In the genomic region with DNA sequence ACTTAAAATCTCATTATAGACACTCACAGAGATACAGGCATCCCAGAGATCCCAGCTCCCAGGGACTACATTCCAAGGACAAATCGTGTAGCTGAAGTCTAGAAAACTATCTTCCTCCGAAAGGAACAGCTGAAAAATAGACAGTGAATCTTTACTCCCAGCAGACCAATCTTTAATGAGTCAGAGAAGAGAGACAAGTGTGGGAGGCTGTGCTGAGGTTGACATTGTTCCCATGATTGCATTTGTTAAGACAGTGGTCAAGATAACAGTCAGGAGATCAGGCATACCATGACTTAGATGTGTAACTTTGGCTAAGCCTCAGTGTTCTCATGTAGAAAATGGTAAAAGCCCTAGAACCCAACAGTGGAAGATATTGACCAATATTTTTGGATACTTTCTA, we compare ENCODE assay signal across 25 cellular contexts.
DNase-seq lines count a peak whose midpoint lies in the region; ATAC-seq, FAIRE-seq and TF ChIP-seq lines count a peak whose summit lies in the region.
"Had no signal": no experiment of that assay in that cellular context is flagged by ENCODE, and none has a peak within 500 bp of the region (broad histone marks: within the 10 kb centered on the region; RNA-seq: fewer than 3 reads in every experiment).

No MANE protein-coding gene starts in this region.

- no peak overlapping the region for H3K4me3 ChIP-seq in astrocyte (ENCODE audit: insufficient read depth, low read depth, low read length)
- H3K4me3 ChIP-seq: colonic mucosa, mucosa of descending colon, tibial artery had no signal

- no peak overlapping the region for H2AFZ ChIP-seq in astrocyte (ENCODE audit: low read depth, low read length)

- H3K27me3 ChIP-seq in astrocyte (ENCODE audit: insufficient read depth, low read length), result no peaks in the 10 kb centered on the region
- H3K27me3 ChIP-seq: colonic mucosa, foreskin keratinocyte, neutrophil, tibial artery had no signal

- ATAC-seq in activated T-cell treated with anti-CD3 and anti-CD28 coated beads, Interleukin-2, amount 50 U/mL, for 4 hours, result no peak
- ATAC-seq in activated naive CD8-positive, alpha-beta T cell treated with anti-CD3 and anti-CD28 coated beads, Interleukin-2, amount 50 U/mL, for 24 hours, result no peak
- ATAC-seq: foreskin keratinocyte; left lobe of liver; mucosa of descending colon; right cardiac atrium; stimulated activated naive B cell treated with anti-CD40 and anti-IgM and Interleukin-4, amounts not matched to agents 10 μg/mL and 1 μg/mL and 100 μg/mL, for 72 hours; WTC11 had no signal

- H3K4me1 Mint-ChIP-seq in HFFc6 (ENCODE audit: low read depth), result peaks cover 39% of the 10 kb centered on the region
- H3K4me1 Mint-ChIP-seq in astrocyte (ENCODE audit: low read depth, unreplicated experiment), result peaks cover 81% of the 10 kb centered on the region
- H3K4me1 Mint-ChIP-seq in osteocyte (ENCODE audit: unreplicated experiment), result peaks cover 95% of the 10 kb centered on the region
- H3K4me1 Mint-ChIP-seq in immature natural killer cell, result no peaks in the 10 kb centered on the region
- H3K4me1 Mint-ChIP-seq in activated T-cell treated with anti-CD3 and anti-CD28 coated beads, Interleukin-2, amount 50 U/mL, for 4 hours (ENCODE audit: low read depth), result no peaks in the 10 kb centered on the region
- no peaks in the 10 kb centered on the region for H3K4me1 Mint-ChIP-seq in activated naive CD8-positive, alpha-beta T cell treated with anti-CD3 and anti-CD28 coated beads, Interleukin-2, amount 50 U/mL, for 24 hours
- H3K4me1 Mint-ChIP-seq: activated CD4-positive, alpha-beta memory T cell treated with anti-CD3 and anti-CD28 coated beads, Interleukin-2, amount 10 ng/mL, durations not matched to agents 7 days and 5 days; stimulated activated naive B cell treated with anti-CD40 and anti-IgM and Interleukin-4, amounts not matched to agents 10 μg/mL and 1 μg/mL and 100 μg/mL, for 72 hours had no signal

- H3K4me3 Mint-ChIP-seq in HFFc6 (no peak overlapping the region), astrocyte (ENCODE audit: unreplicated experiment) (no peak overlapping the region), osteocyte (ENCODE audit: unreplicated experiment) (no peak overlapping the region), immature natural killer cell (no peak overlapping the region)
- H3K4me3 Mint-ChIP-seq in activated T-cell treated with anti-CD3 and anti-CD28 coated beads, Interleukin-2, amount 50 U/mL, for 4 hours, result no peak overlapping the region
- no peak overlapping the region for H3K4me3 Mint-ChIP-seq in activated naive CD8-positive, alpha-beta T cell treated with anti-CD3 and anti-CD28 coated beads, Interleukin-2, amount 50 U/mL, for 24 hours
- H3K4me3 Mint-ChIP-seq: activated CD4-positive, alpha-beta memory T cell treated with anti-CD3 and anti-CD28 coated beads, Interleukin-2, amount 10 ng/mL, durations not matched to agents 7 days and 5 days; activated naive CD4-positive, alpha-beta T cell treated with anti-CD3 and anti-CD28 coated beads for 36 hours; stimulated activated naive B cell treated with anti-CD40 and anti-IgM and Interleukin-4, amounts not matched to agents 10 μg/mL and 1 μg/mL and 100 μg/mL, for 72 hours; WTC11 had no signal

- H3K27me3 Mint-ChIP-seq in HFFc6 (ENCODE audit: insufficient read depth) (no peaks in the 10 kb centered on the region), astrocyte (ENCODE audit: low read depth, unreplicated experiment) (no peaks in the 10 kb centered on the region), osteocyte (ENCODE audit: unreplicated experiment) (no peaks in the 10 kb centered on the region), immature natural killer cell (ENCODE audit: low read depth in 3 of 3) (peaks cover 0 to 4% (median 2%) of the 10 kb centered on the region in 3 donors)
- peaks cover 7% of the 10 kb centered on the region for H3K27me3 Mint-ChIP-seq in activated T-cell treated with anti-CD3 and anti-CD28 coated beads, Interleukin-2, amount 50 U/mL, for 4 hours (ENCODE audit: low read depth)
- peaks cover 9% of the 10 kb centered on the region for H3K27me3 Mint-ChIP-seq in activated naive CD8-positive, alpha-beta T cell treated with anti-CD3 and anti-CD28 coated beads, Interleukin-2, amount 50 U/mL, for 24 hours
- H3K27me3 Mint-ChIP-seq: activated CD4-positive, alpha-beta memory T cell treated with anti-CD3 and anti-CD28 coated beads, Interleukin-2, amount 10 ng/mL, durations not matched to agents 7 days and 5 days had no signal

- FAIRE-seq in astrocyte (lab: Jason Lieb, UNC), result no peak
- FAIRE-seq: endometrium had no signal

- peaks cover 2% of the 10 kb centered on the region for H3K36me3 ChIP-seq in astrocyte (ENCODE audit: insufficient read depth, low read length)
- H3K36me3 ChIP-seq: colonic mucosa, neutrophil, tibial artery had no signal

- H3K27ac Mint-ChIP-seq in HFFc6 (no peak overlapping the region), astrocyte (ENCODE audit: unreplicated experiment) (peak overlapping the region; percentile 92), osteocyte (ENCODE audit: unreplicated experiment) (peak overlapping the region; percentile 97), immature natural killer cell (no peak overlapping the region)
- no peak overlapping the region for H3K27ac Mint-ChIP-seq in activated naive CD8-positive, alpha-beta T cell treated with anti-CD3 and anti-CD28 coated beads, Interleukin-2, amount 50 U/mL, for 24 hours
- H3K27ac Mint-ChIP-seq: activated CD4-positive, alpha-beta memory T cell treated with anti-CD3 and anti-CD28 coated beads, Interleukin-2, amount 10 ng/mL, durations not matched to agents 7 days and 5 days; activated naive CD4-positive, alpha-beta T cell treated with anti-CD3 and anti-CD28 coated beads for 36 hours; stimulated activated naive B cell treated with anti-CD40 and anti-IgM and Interleukin-4, amounts not matched to agents 10 μg/mL and 1 μg/mL and 100 μg/mL, for 72 hours; WTC11 had no signal

- peak overlapping the region; percentile 28 for H3K4me2 ChIP-seq in astrocyte (ENCODE audit: low read length)
- H3K4me2 ChIP-seq: KMS-11 had no signal

- DNase-seq in HFFc6 (peak; percentile 12), astrocyte (ENCODE audit: low read depth) (peak; percentile 88), iris pigment epithelial cell (ENCODE audit: low read depth) (peak; percentile 85), osteocyte (ENCODE audit: extremely low spot score, unreplicated experiment) (no peak), immature natural killer cell (no peak), SHP77 (lab: John Stamatoyannopoulos, UW) (no peak)
- DNase-seq in activated T-cell treated with anti-CD3 and anti-CD28 coated beads, Interleukin-2, amount 50 U/mL, for 4 hours, result no peak
- no peak for DNase-seq in activated naive CD8-positive, alpha-beta T cell treated with anti-CD3 and anti-CD28 coated beads, Interleukin-2, amount 50 U/mL, for 24 hours
- DNase-seq: activated CD4-positive, alpha-beta memory T cell treated with anti-CD3 and anti-CD28 coated beads, Interleukin-2, amount 10 ng/mL, durations not matched to agents 7 days and 5 days; activated naive CD4-positive, alpha-beta T cell treated with anti-CD3 and anti-CD28 coated beads for 36 hours; colonic mucosa; DMS79 treated with DMSO at 0.1 percent for 48 hours; foreskin keratinocyte; mucosa of descending colon; NCI-H69; right cardiac atrium; SIG-M5; stimulated activated naive B cell treated with anti-CD40 and anti-IgM and Interleukin-4, amounts not matched to agents 10 μg/mL and 1 μg/mL and 100 μg/mL, for 72 hours; T-helper 2 cell; tibial artery had no signal

- H3K9me3 ChIP-seq in astrocyte (ENCODE audit: insufficient read depth, low read depth, low read length), result no peaks in the 10 kb centered on the region
- H3K9me3 ChIP-seq: colonic mucosa, mucosa of descending colon, neutrophil, tibial artery had no signal

- no peaks in the 10 kb centered on the region for H3K79me2 ChIP-seq in astrocyte (ENCODE audit: insufficient read depth, low read length)

- H3K27ac ChIP-seq in astrocyte (ENCODE audit: low read depth, low read length), result peak overlapping the region; percentile 82
- H3K27ac ChIP-seq: colonic mucosa, foreskin keratinocyte, KMS-11, neutrophil, tibial artery had no signal

- H4K20me1 ChIP-seq in astrocyte (ENCODE audit: insufficient read depth, low read length), result no peaks in the 10 kb centered on the region

- peaks cover 38% of the 10 kb centered on the region for H3K36me3 Mint-ChIP-seq in HFFc6 (ENCODE audit: low read depth)
- H3K36me3 Mint-ChIP-seq in astrocyte (ENCODE audit: low read depth, unreplicated experiment), result peaks cover 28% of the 10 kb centered on the region
- peaks cover 63% of the 10 kb centered on the region for H3K36me3 Mint-ChIP-seq in osteocyte (ENCODE audit: unreplicated experiment)
- H3K36me3 Mint-ChIP-seq in immature natural killer cell, result no peaks in the 10 kb centered on the region
- no peaks in the 10 kb centered on the region for H3K36me3 Mint-ChIP-seq in activated T-cell treated with anti-CD3 and anti-CD28 coated beads, Interleukin-2, amount 50 U/mL, for 4 hours (ENCODE audit: insufficient read depth)
- H3K36me3 Mint-ChIP-seq in activated naive CD8-positive, alpha-beta T cell treated with anti-CD3 and anti-CD28 coated beads, Interleukin-2, amount 50 U/mL, for 24 hours (ENCODE audit: low read depth), result no peaks in the 10 kb centered on the region
- H3K36me3 Mint-ChIP-seq: stimulated activated naive B cell treated with anti-CD40 and anti-IgM and Interleukin-4, amounts not matched to agents 10 μg/mL and 1 μg/mL and 100 μg/mL, for 72 hours; WTC11 had no signal

- H3K9me3 Mint-ChIP-seq in HFFc6, result no peaks in the 10 kb centered on the region
- H3K9me3 Mint-ChIP-seq in astrocyte (ENCODE audit: unreplicated experiment), result peaks cover 2% of the 10 kb centered on the region
- no peaks in the 10 kb centered on the region for H3K9me3 Mint-ChIP-seq in osteocyte (ENCODE audit: unreplicated experiment)
- H3K9me3 Mint-ChIP-seq in immature natural killer cell, result peaks cover 0 to 14% (median 2%) of the 10 kb centered on the region in 6 donors
- H3K9me3 Mint-ChIP-seq in activated T-cell treated with anti-CD3 and anti-CD28 coated beads, Interleukin-2, amount 50 U/mL, for 4 hours, result no peaks in the 10 kb centered on the region
- no peaks in the 10 kb centered on the region for H3K9me3 Mint-ChIP-seq in activated naive CD8-positive, alpha-beta T cell treated with anti-CD3 and anti-CD28 coated beads, Interleukin-2, amount 50 U/mL, for 24 hours
- H3K9me3 Mint-ChIP-seq: activated CD4-positive, alpha-beta memory T cell treated with anti-CD3 and anti-CD28 coated beads, Interleukin-2, amount 10 ng/mL, durations not matched to agents 7 days and 5 days; stimulated activated naive B cell treated with anti-CD40 and anti-IgM and Interleukin-4, amounts not matched to agents 10 μg/mL and 1 μg/mL and 100 μg/mL, for 72 hours; WTC11 had no signal

- peaks cover 63% of the 10 kb centered on the region for H3K4me1 ChIP-seq in astrocyte (ENCODE audit: insufficient read depth, low read length)
- H3K4me1 ChIP-seq: colonic mucosa, tibial artery had no signal

- peak overlapping the region; percentile 52 for H3K9ac ChIP-seq in astrocyte (ENCODE audit: low read length)
- H3K9ac ChIP-seq: KMS-11 had no signal

- no peak for TF ChIP-seq CTCF in HFFc6 (IDR thresholded peaks at IDR 0.05)
- no peak for TF ChIP-seq CTCF in astrocyte (IDR thresholded peaks at IDR 0.05; ENCODE audit: insufficient read depth, low read depth, low read length)
- TF ChIP-seq CTCF in osteocyte (IDR thresholded peaks at IDR 0.05), result no peak

Comparison
In these comparisons a context has a peak if more than half of its experiments do, and no peak if none do; other contexts are left out.
1. DNase-seq: peak in HFFc6 (single experiment), astrocyte (single experiment) and iris pigment epithelial cell (single experiment); none in osteocyte (single experiment), immature natural killer cell (0 of 3), activated T-cell treated with anti-CD3 and anti-CD28 coated beads, Interleukin-2, amount 50 U/mL, for 4 hours (single experiment), activated naive CD8-positive, alpha-beta T cell treated with anti-CD3 and anti-CD28 coated beads, Interleukin-2, amount 50 U/mL, for 24 hours (single experiment) and SHP77 (0 of 2).
2. H3K27ac Mint-ChIP-seq: peak in astrocyte (single experiment) and osteocyte (single experiment); none in HFFc6 (single experiment), immature natural killer cell (0 of 6) and activated naive CD8-positive, alpha-beta T cell treated with anti-CD3 and anti-CD28 coated beads, Interleukin-2, amount 50 U/mL, for 24 hours (single experiment).